30 cellular contexts compared by ENCODE assay signal in the genomic region with DNA sequence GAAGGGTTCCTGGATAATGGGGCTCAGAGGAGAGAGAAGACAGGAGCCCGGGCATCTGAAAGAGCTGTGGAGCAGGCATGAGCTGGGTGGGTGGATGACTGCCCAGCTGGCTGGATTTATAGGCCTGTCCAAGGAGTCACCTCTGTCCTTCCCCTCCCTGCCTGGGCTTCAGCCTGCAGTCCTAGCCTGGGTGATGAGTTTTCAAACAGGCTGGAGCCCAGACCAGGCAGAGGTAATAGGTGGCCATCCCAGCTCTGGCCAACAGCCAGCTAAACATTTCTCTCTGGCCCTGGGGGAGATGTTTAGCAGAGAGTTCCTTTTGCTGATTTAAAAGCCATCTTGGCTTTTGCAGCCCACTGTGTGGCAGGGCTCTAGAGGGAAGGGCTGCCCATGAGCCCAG. TPM values are rescaled to one million over a fixed set of nuclear protein-coding genes. Genes with fewer than 3 reads are reported as not detected.
DNase-seq lines count a peak whose midpoint lies in the region; ATAC-seq, FAIRE-seq and TF ChIP-seq lines count a peak whose summit lies in the region.
"Had no signal": no experiment of that assay in that cellular context is flagged by ENCODE, and none has a peak within 500 bp of the region (broad histone marks: within the 10 kb centered on the region; RNA-seq: fewer than 3 reads in every experiment).

No MANE protein-coding gene starts in this region.

- H3K18ac ChIP-seq in H1 (ENCODE audit: extremely low read depth, low read length), result no peak overlapping the region; the same call in 1 of the 2 replicates

- H4K91ac ChIP-seq in H1 (replicated peaks; ENCODE audit: insufficient read length, low read length), result peak overlapping the region; percentile 65

- H3K23ac ChIP-seq in H1 (ENCODE audit: insufficient read length), result no peak overlapping the region

- TF ChIP-seq POLR2A in H1 (IDR thresholded peaks at IDR 0.05; ENCODE audit: control extremely low read depth in 1 of 2, low read depth in 2 of 2, low read length in 2 of 2), result no peak

- H3K23me2 ChIP-seq in H1 (ENCODE audit: low read depth, low read length), result peaks cover 14% of the 10 kb centered on the region; the same call in 1 of the 2 replicates

- TF ChIP-seq CTCF in H1 (IDR thresholded peaks at IDR 0.05; ENCODE audit: control extremely low read depth in 1 of 3, insufficient read depth in 1 of 3, low read depth in 1 of 3, low read length in 3 of 3), result no peak

- DNase-seq in activated effector memory CD4-positive, alpha-beta T cell treated with anti-CD3 and anti-CD28 coated beads, Interleukin-2, amount 50 U/mL, for 16 hours, result peak; percentile 43
- no peak for DNase-seq in activated effector memory CD4-positive, alpha-beta T cell treated with Interleukin-2 at 50 U/mL for 16 hours
- DNase-seq in H1 (ENCODE audit: low read depth in 1 of 2, low spot score in 2 of 2), result no peak
- peak; percentile 82 for DNase-seq in posterior vena cava (ENCODE audit: low spot score)
- peak in 1 of 2 donors; percentile 80 for DNase-seq in aorta
- DNase-seq: 8988T; activated CD4-positive, alpha-beta T cell treated with anti-CD3 and anti-CD28 coated beads, Interleukin-2, amount 50 U/mL, for 48 hours; activated naive CD4-positive, alpha-beta T cell treated with Interleukin-2 at 50 U/mL for 16 hours; activated T-cell treated with anti-CD3 and anti-CD28 coated beads, Interleukin-2, amount 50 U/mL, for 72 hours; CD4-positive, alpha-beta T cell; H7; left colon; mesendoderm; NCI-H1417; NCI-H2029 treated with DMSO at 0.1 percent for 48 hours; posterior cingulate gyrus; right lobe of liver; Right ventricle myocardium superior; stimulated activated CD4-positive, alpha-beta T cell treated with anti-CD3 and anti-CD28 coated beads, Interleukin-4, amount 100 ng/mL, for 1 hour; T-helper 2 cell had no signal

- H3K27ac ChIP-seq in H1 (ENCODE audit: low read depth, low read length), result no peak overlapping the region
- peak overlapping the region; percentile 59 to 89 for H3K27ac ChIP-seq in aorta (ENCODE audit: low read depth in 1 of 2, low read length in 2 of 2)
- H3K27ac ChIP-seq: hepatocyte, HL-60, KMS-11, right lobe of liver had no signal

- H2BK20ac ChIP-seq in H1 (ENCODE audit: low read length), result no peak overlapping the region

- POLR2A ChIA-PET in H1 (lab: Charles Lee; ENCODE audit: partially characterized antibody), result interaction anchor here (1.2 to 1.8 kb wide), 3 partner anchors 9 to 34 kb away, joined by 3 to 4 read pairs (median 3); no protein-coding TSS in a partner anchor

- H3K9ac ChIP-seq in H1 (replicated peaks in 1 of 4; ENCODE audit: extremely low read depth in 1 of 4, low read depth in 3 of 4, low read length in 3 of 4), result no peak overlapping the region
- H3K9ac ChIP-seq: KMS-11 had no signal

- no peak for TF ChIP-seq EP300 in H1 (IDR thresholded peaks at IDR 0.05; ENCODE audit: borderline replicate concordance in 1 of 2, low read depth in 2 of 2, low read length in 2 of 2)

- H2AK5ac ChIP-seq in H1 (ENCODE audit: low read depth, low read length), result no peak overlapping the region

- no peak overlapping the region for H3K14ac ChIP-seq in H1 (ENCODE audit: insufficient read length)

- H2AFZ ChIP-seq in H1 (ENCODE audit: low read length), result no peak overlapping the region
- H2AFZ ChIP-seq: hepatocyte had no signal

- no peaks in the 10 kb centered on the region for H3K79me2 ChIP-seq in H1 (ENCODE audit: control insufficient read depth in 1 of 2, insufficient read depth in 2 of 2, low read length in 2 of 2)
- H3K79me2 ChIP-seq: hepatocyte had no signal

- FAIRE-seq in H1 (lab: Jason Lieb, UNC), result no peak
- FAIRE-seq: D721Med, endothelial cell of umbilical vein had no signal

- H4K8ac ChIP-seq in H1 (ENCODE audit: extremely low read depth, insufficient read depth, low read length), result no peak overlapping the region

- no peak overlapping the region for H2BK12ac ChIP-seq in H1 (ENCODE audit: low read depth, low read length)

- no peak overlapping the region for H3K4ac ChIP-seq in H1 (replicated peaks; ENCODE audit: insufficient read length, low read depth, low read length)

- TF ChIP-seq RAD21 in H1 (IDR thresholded peaks at IDR 0.05 in 1 of 2, conservative IDR thresholded peaks at IDR 0.05 in 1 of 2; ENCODE audit: low read depth in 2 of 2, low read length in 2 of 2), result no peak

- no peak overlapping the region for H3K4me3 ChIP-seq in H1 (ENCODE audit: extremely low read depth in 1 of 4, insufficient read depth in 2 of 4, low read depth in 3 of 4, low read length in 4 of 4)
- H3K4me3 ChIP-seq in aorta (ENCODE audit: low read length in 2 of 2), result no peak overlapping the region
- H3K4me3 ChIP-seq: gastroesophageal sphincter, hepatocyte, right lobe of liver had no signal

- peak overlapping the region; percentile 81; the same call in 1 of the 2 replicates for H2BK15ac ChIP-seq in H1 (ENCODE audit: low read length)

- H3K36me3 ChIP-seq in H1 (ENCODE audit: control insufficient read depth in 2 of 4, insufficient read depth in 4 of 4, low read length in 3 of 4), result no peaks in the 10 kb centered on the region
- no peaks in the 10 kb centered on the region for H3K36me3 ChIP-seq in aorta (ENCODE audit: control insufficient read depth in 1 of 2, insufficient read depth in 2 of 2, low read length in 1 of 2)
- H3K36me3 ChIP-seq: gastroesophageal sphincter, right lobe of liver had no signal

- WGBS in H1 (ENCODE audit: extremely low coverage in 1 of 2, insufficient coverage in 1 of 2, insufficient read length in 1 of 2, insufficient replicate concordance in 2 of 2, low coverage in 1 of 2, low lambda C conversion rate in 2 of 2, missing lambda C conversion rate in 1 of 2), 2 experiments, result 94% methylated on average over 1 of the region's 1 CpG; no CpG with 5 or more reads in 1 of the 2 experiments
- 38 to 50% methylated on average over 1 of the region's 1 CpG for WGBS in aorta, 2 donors

- H4K5ac ChIP-seq in H1 (ENCODE audit: insufficient read length, low read depth, low read length), result no peak overlapping the region

- H2BK5ac ChIP-seq in H1 (ENCODE audit: low read depth, low read length), result no peak overlapping the region

- H3K4me1 ChIP-seq in H1 (replicated peaks in 1 of 4; ENCODE audit: control insufficient read depth in 3 of 4, insufficient read depth in 4 of 4, low read length in 3 of 4), result peaks cover 0 to 17% (median 10%) of the 10 kb centered on the region in 4 experiments; a peak in 6 of 7 replicates
- no peaks in the 10 kb centered on the region for H3K4me1 ChIP-seq in aorta (ENCODE audit: control insufficient read depth in 1 of 2, insufficient read depth in 2 of 2, low read length in 2 of 2)

- H4K20me1 ChIP-seq in H1 (replicated peaks in 1 of 2; ENCODE audit: control insufficient read depth in 1 of 2, insufficient read depth in 2 of 2, low read length in 2 of 2), result peaks cover 0 to 3% of the 10 kb centered on the region in 2 experiments

- H3K56ac ChIP-seq in H1 (replicated peaks; ENCODE audit: insufficient read length, low read depth, low read length), result no peak overlapping the region

- ATAC-seq in aorta (ENCODE audit: low FRiP score), result no peak
- no peak for ATAC-seq in GM19351 (IDR thresholded peaks at IDR 0.05; ENCODE audit: unreplicated experiment)
- ATAC-seq in GM21423 (IDR thresholded peaks at IDR 0.05; ENCODE audit: unreplicated experiment), result no peak
- no peak for ATAC-seq in HG03045 (IDR thresholded peaks at IDR 0.05; ENCODE audit: unreplicated experiment)
- ATAC-seq: activated CD4-positive, CD25-positive, alpha-beta regulatory T cell treated with anti-CD3 and anti-CD28 coated beads, Interleukin-2, amount 50 U/mL, for 24 hours; activated T-cell treated with anti-CD3 and anti-CD28 coated beads, Interleukin-2, amount 50 U/mL, for 72 hours; gastroesophageal sphincter; left colon had no signal

- intact Hi-C loops in posterior vena cava (cut with DNase I) (loop anchor here in 1 of 2 donors (5.0 kb wide), 1 partner anchor 39 kb away; no protein-coding TSS in a partner anchor), aorta (cut with DNase I) (loop anchor here (2.0 to 5.0 kb wide), 5 partner anchors 39 to 89 kb away; no protein-coding TSS in a partner anchor)

- H3K27me3 ChIP-seq in H1 (replicated peaks in 1 of 4; ENCODE audit: control insufficient read depth in 3 of 4, extremely low read depth in 1 of 4, insufficient read depth in 3 of 4, low read length in 3 of 4) (peaks cover 24 to 32% (median 28%) of the 10 kb centered on the region in 4 experiments), aorta (ENCODE audit: control insufficient read depth in 1 of 2, insufficient read depth in 2 of 2, low read length in 1 of 2) (no peaks in the 10 kb centered on the region)

- H3K4me2 ChIP-seq in H1 (ENCODE audit: insufficient read depth in 1 of 2, low read depth in 2 of 2, low read length in 2 of 2), result no peak overlapping the region
- H3K4me2 ChIP-seq: hepatocyte, KMS-11 had no signal

- CTCF ChIA-PET in H1 (lab: Charles Lee; ENCODE audit: partially characterized antibody), result interaction anchor here (0.7 to 11.4 kb wide), 23 partner anchors 10 to 124 kb away, joined by 3 to 140 read pairs (median 9); a partner anchor contains a TSS

- H2BK120ac ChIP-seq in H1 (replicated peaks; ENCODE audit: low read depth, low read length), result no peak overlapping the region

- H3K9me3 ChIP-seq in H1 (ENCODE audit: insufficient read depth in 2 of 2, low read depth in 1 of 2, low read length in 1 of 2) (0 out of 4 replicates have a peak, but pooled peaks cover 0 to 3% of the 10 kb centered on the region in 2 experiments), aorta (ENCODE audit: control insufficient read depth, low read length) (no peaks in the 10 kb centered on the region)
- H3K9me3 ChIP-seq: gastroesophageal sphincter, right lobe of liver had no signal

- H3K79me1 ChIP-seq in H1 (ENCODE audit: low read depth, low read length), result no peaks in the 10 kb centered on the region

TF ChIP-seq in H1, 55 proteins besides CTCF, POLR2A, EP300 and RAD21 (continues in another document):
- TF ChIP-seq RBBP5 (IDR thresholded peaks at IDR 0.05; ENCODE audit: borderline replicate concordance, low read depth, low read length), result no peak
- TF ChIP-seq, protein P1, sequence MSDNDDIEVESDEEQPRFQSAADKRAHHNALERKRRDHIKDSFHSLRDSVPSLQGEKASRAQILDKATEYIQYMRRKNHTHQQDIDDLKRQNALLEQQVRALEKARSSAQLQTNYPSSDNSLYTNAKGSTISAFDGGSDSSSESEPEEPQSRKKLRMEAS (IDR thresholded peaks at IDR 0.05), result no peak

RNA-seq across cellular contexts. Expression of a gene that starts 5.4 kb away (rescaled TPM):
- 0.67 and 0.97 TPM in 2 replicates for total RNA-seq in H1 (2021; fragmentation: NEBNext Ultra II Directional; extraction: Animal tissue kit (Norgen Biotek cat#: 25700))
- polyA plus RNA-seq in H1 (2011; rRNA removed) (0.91 and 2.0 TPM in 2 replicates), aorta (100 to 1,000 TPM in 1 of 2 donors, 10 to 100 TPM in 1; 67.7 to 759 TPM)
- 1.5 TPM for polyA plus RNA-seq in H1 (2011; cell fraction: cytosol; rRNA removed)
- 1.4 TPM for polyA plus RNA-seq in H1 (2011; cell fraction: nucleus; rRNA removed)
- polyA plus RNA-seq in H1 (2012, experiment 1 of 2), result 0.51 to 0.98 TPM (median 0.72 TPM) in 4 replicates
- polyA plus RNA-seq in H1 (2012, experiment 2 of 2), result 0.28 TPM
- 0.36 TPM for polyA plus RNA-seq in H1 (2013, experiment 1 of 2)
- polyA plus RNA-seq in H1 (2013, experiment 2 of 2), result 0.42 TPM
- not detected in 2 replicates for polyA minus RNA-seq in H1 (2011; rRNA and poly(A)+ RNA removed)
- 1.2 TPM for polyA minus RNA-seq in H1 (2011; cell fraction: cytosol; rRNA and poly(A)+ RNA removed)
- polyA minus RNA-seq in H1 (2011; cell fraction: nucleus; rRNA and poly(A)+ RNA removed), result 1.4 TPM
- total RNA-seq in posterior vena cava (1,000 to 10,000 TPM in 1 of 2 donors, 100 to 1,000 TPM in 1; 576 to 1,371 TPM), aorta (1,000 to 10,000 TPM in 1 of 2 donors, 100 to 1,000 TPM in 1; 629 to 1,628 TPM)
- total RNA-seq: CD4-positive, alpha-beta T cell had no signal

Comparison
In these comparisons a context has a peak if more than half of its experiments do, and no peak if none do; other contexts are left out.
1. DNase-seq: peak in activated effector memory CD4-positive, alpha-beta T cell treated with anti-CD3 and anti-CD28 coated beads, Interleukin-2, amount 50 U/mL, for 16 hours (single experiment) and posterior vena cava (single experiment); none in activated effector memory CD4-positive, alpha-beta T cell treated with Interleukin-2 at 50 U/mL for 16 hours (single experiment) and H1 (0 of 2).
2. RNA of a gene that starts 5.4 kb away (total RNA-seq): 629 to 1,628 TPM in aorta and 576 to 1,371 TPM in posterior vena cava; 0.67 to 0.97 TPM in H1; every median in the first group is over 100 times any median in the second.